2 cellular contexts compared by ENCODE assay signal in the genomic region with DNA sequence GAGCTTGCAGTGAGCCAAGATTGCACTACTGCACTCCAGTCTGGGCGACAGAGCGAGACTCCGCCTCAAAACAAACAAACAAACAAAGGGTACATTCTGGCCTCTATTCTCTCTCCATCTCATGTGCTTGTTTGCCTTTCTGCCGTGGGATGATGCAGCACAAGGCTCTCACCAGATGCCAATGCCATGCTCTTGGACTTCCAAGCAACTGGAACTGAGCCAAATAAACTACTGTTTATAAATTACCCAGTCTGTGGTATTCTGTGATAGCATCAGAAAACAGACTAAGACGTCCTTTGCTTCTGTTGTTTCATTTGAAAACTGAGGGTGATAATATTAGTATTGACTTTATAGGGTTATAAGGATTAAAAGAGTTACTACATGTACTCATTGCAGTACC.
TF ChIP-seq lines count a peak whose summit lies in the region.

No MANE protein-coding gene starts in this region.

TF ChIP-seq in HEK293, 187 proteins besides CTCF, POLR2A, EP300 and RAD21:
- TF ChIP-seq OSR2 (tag by site-specific recombination; IDR thresholded peaks at IDR 0.05) = peak; percentile 34
- no peak for TF ChIP-seq ZNF239 (tag by site-specific recombination; IDR thresholded peaks at IDR 0.05)
- no peak for TF ChIP-seq ZNF214 (tag by site-specific recombination; IDR thresholded peaks at IDR 0.05; ENCODE audit: borderline replicate concordance)
- no peak for TF ChIP-seq ZNF366 (tag by site-specific recombination; conservative IDR thresholded peaks at IDR 0.05)
- no peak for TF ChIP-seq ZNF140 (tag by site-specific recombination; IDR thresholded peaks at IDR 0.05)
- no peak for TF ChIP-seq ZNF169 (tag by site-specific recombination; IDR thresholded peaks at IDR 0.05)

TF ChIP-seq in K562, 482 proteins besides CTCF, POLR2A, EP300 and RAD21:
- no peak for TF ChIP-seq ZFP1 (CRISPR knock-in tag; IDR thresholded peaks at IDR 0.05)
- TF ChIP-seq ZFPM2 (CRISPR knock-in tag; IDR thresholded peaks at IDR 0.05) = no peak
- peak; percentile 75 for TF ChIP-seq NFIC (IDR thresholded peaks at IDR 0.05)
- no peak for TF ChIP-seq ARID4B (CRISPR knock-in tag; IDR thresholded peaks at IDR 0.05)
- no peak for TF ChIP-seq SRSF3 (IDR thresholded peaks at IDR 0.05; ENCODE audit: insufficient read depth, low read length)
